ENCODE assay signal across 10 cellular contexts in the genomic region with DNA sequence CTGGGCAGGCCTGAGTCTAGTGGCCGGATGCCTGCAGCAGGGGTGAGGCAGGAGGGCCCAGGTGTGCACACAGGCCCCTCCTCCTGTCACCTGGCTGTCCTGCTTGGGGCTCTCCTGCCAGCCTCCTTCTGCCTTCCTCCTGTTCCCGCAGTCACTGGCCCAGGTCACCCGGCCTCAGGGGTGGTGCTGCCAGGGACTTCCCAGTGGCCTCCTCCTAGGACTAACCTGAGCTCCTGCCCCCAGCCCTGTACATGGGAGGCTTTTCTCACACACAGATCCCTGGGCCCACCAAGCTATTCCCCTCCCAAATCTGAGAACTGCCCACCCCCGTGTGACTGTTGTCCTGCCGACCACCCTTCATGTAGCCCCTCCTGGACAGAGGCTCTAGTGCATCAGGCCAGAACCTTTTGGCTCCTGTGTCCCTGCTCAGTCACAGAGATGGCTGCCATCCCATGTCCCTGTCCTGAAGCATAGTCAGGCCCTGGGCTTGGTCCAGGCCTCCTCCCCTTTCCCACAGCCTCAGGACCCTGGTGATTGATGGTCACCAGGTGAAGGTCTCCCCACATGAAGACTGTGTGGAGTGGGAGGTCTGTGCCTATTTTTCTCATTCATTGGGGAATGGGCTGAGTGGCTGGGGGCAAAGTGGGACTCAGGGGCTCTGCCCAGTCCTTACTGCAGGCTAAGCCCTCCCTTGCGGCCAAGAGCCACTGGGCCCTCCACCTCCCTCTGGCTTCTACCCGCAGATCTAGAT. TPM values are rescaled to one million over a fixed set of nuclear protein-coding genes. Genes with fewer than 3 reads are reported as not detected.
DNase-seq lines count a peak whose midpoint lies in the region; ATAC-seq, FAIRE-seq and TF ChIP-seq lines count a peak whose summit lies in the region.
"Had no signal": no experiment of that assay in that cellular context is flagged by ENCODE, and none has a peak within 500 bp of the region (broad histone marks: within the 10 kb centered on the region; RNA-seq: fewer than 3 reads in every experiment).

No MANE protein-coding gene starts in this region.

- H3K9me3 ChIP-seq in T-helper 17 cell (ENCODE audit: control insufficient read depth, low read length, poor library complexity, severe bottlenecking) (no peaks in the 10 kb centered on the region), iPS-15b (ENCODE audit: control insufficient read depth, insufficient read depth, low read length) (no peaks in the 10 kb centered on the region)
- H3K9me3 ChIP-seq: stomach had no signal

- ATAC-seq in T-helper 17 cell (no peak), SK-N-SH treated with all-trans-retinoic acid at 6 μM for 48 hours (no peak; the same call in 2 of the 3 replicates)

- H3K4me1 ChIP-seq in iPS-15b (ENCODE audit: control insufficient read depth, insufficient read depth, low read length), result no peaks in the 10 kb centered on the region

- peaks cover 30% of the 10 kb centered on the region for H3K4me1 Mint-ChIP-seq in activated T-cell treated with anti-CD3 and anti-CD28 coated beads, Interleukin-2, amount 50 U/mL, for 24 hours (ENCODE audit: low read depth)
- peaks cover 25% of the 10 kb centered on the region for H3K4me1 Mint-ChIP-seq in T-helper 17 cell
- peaks cover 42% of the 10 kb centered on the region for H3K4me1 Mint-ChIP-seq in stimulated activated naive CD8-positive, alpha-beta T cell treated with anti-CD3 and anti-CD28 coated beads, Interleukin-15, Interleukin-2, amounts not matched to agents 100 ng/mL and 50 ng/mL, for 24 hours (ENCODE audit: low read depth)

- no peaks in the 10 kb centered on the region for H3K9me3 Mint-ChIP-seq in activated T-cell treated with anti-CD3 and anti-CD28 coated beads, Interleukin-2, amount 50 U/mL, for 24 hours
- no peaks in the 10 kb centered on the region for H3K9me3 Mint-ChIP-seq in stimulated activated naive CD8-positive, alpha-beta T cell treated with anti-CD3 and anti-CD28 coated beads, Interleukin-15, Interleukin-2, amounts not matched to agents 100 ng/mL and 50 ng/mL, for 24 hours

- H3K36me3 ChIP-seq in iPS-15b (ENCODE audit: control insufficient read depth, insufficient read depth, low read length), result no peaks in the 10 kb centered on the region
- H3K36me3 ChIP-seq: stomach had no signal

- no peak for TF ChIP-seq POLR2A in GM12891 (IDR thresholded peaks at IDR 0.05; ENCODE audit: low read depth, low read length)

- H3K9ac ChIP-seq in iPS-15b (ENCODE audit: low read depth, low read length), result no peak overlapping the region

- H3K27ac Mint-ChIP-seq in activated T-cell treated with anti-CD3 and anti-CD28 coated beads, Interleukin-2, amount 50 U/mL, for 24 hours, result peak overlapping the region; percentile 88
- H3K27ac Mint-ChIP-seq in T-helper 17 cell, result peak overlapping the region; percentile 86
- H3K27ac Mint-ChIP-seq in stimulated activated naive CD8-positive, alpha-beta T cell treated with anti-CD3 and anti-CD28 coated beads, Interleukin-15, Interleukin-2, amounts not matched to agents 100 ng/mL and 50 ng/mL, for 24 hours, result peak overlapping the region; percentile 93

- no peak for DNase-seq in activated T-cell treated with anti-CD3 and anti-CD28 coated beads, Interleukin-2, amount 50 U/mL, for 24 hours
- DNase-seq in activated T-cell treated with anti-CD3 and anti-CD28 coated beads, Interleukin-2, amount 50 U/mL, for 1 hour, result no peak
- DNase-seq in T-helper 17 cell (no peak), GM12891 (ENCODE audit: insufficient read length, low spot score) (no peak)
- no peak for DNase-seq in activated CD4-positive, alpha-beta T cell treated with anti-CD3 and anti-CD28 coated beads, Interleukin-2, amount 50 U/mL, for 1 hour

- H3K4me3 Mint-ChIP-seq in activated T-cell treated with anti-CD3 and anti-CD28 coated beads, Interleukin-2, amount 50 U/mL, for 24 hours, result peak overlapping the region; percentile 80
- H3K4me3 Mint-ChIP-seq in T-helper 17 cell, result peak overlapping the region; percentile 95
- peak overlapping the region; percentile 90 for H3K4me3 Mint-ChIP-seq in stimulated activated naive CD8-positive, alpha-beta T cell treated with anti-CD3 and anti-CD28 coated beads, Interleukin-15, Interleukin-2, amounts not matched to agents 100 ng/mL and 50 ng/mL, for 24 hours

- peaks cover 94% of the 10 kb centered on the region for H3K27me3 Mint-ChIP-seq in activated T-cell treated with anti-CD3 and anti-CD28 coated beads, Interleukin-2, amount 50 U/mL, for 24 hours
- H3K27me3 Mint-ChIP-seq in T-helper 17 cell, result peaks cover 88% of the 10 kb centered on the region
- peaks cover 86% of the 10 kb centered on the region for H3K27me3 Mint-ChIP-seq in stimulated activated naive CD8-positive, alpha-beta T cell treated with anti-CD3 and anti-CD28 coated beads, Interleukin-15, Interleukin-2, amounts not matched to agents 100 ng/mL and 50 ng/mL, for 24 hours

- H3K4me3 ChIP-seq in iPS-15b (ENCODE audit: low read depth, low read length), result peak overlapping the region; percentile 75

- FAIRE-seq in GM12891 (lab: Jason Lieb, UNC), result no peak

- H3K27me3 ChIP-seq in iPS-15b (ENCODE audit: control insufficient read depth, insufficient read depth, low read length), result peaks cover 94% of the 10 kb centered on the region

- peaks cover 1% of the 10 kb centered on the region for H3K36me3 Mint-ChIP-seq in activated T-cell treated with anti-CD3 and anti-CD28 coated beads, Interleukin-2, amount 50 U/mL, for 24 hours (ENCODE audit: low read depth)
- peaks cover 11% of the 10 kb centered on the region for H3K36me3 Mint-ChIP-seq in T-helper 17 cell (ENCODE audit: low read depth)
- H3K36me3 Mint-ChIP-seq in stimulated activated naive CD8-positive, alpha-beta T cell treated with anti-CD3 and anti-CD28 coated beads, Interleukin-15, Interleukin-2, amounts not matched to agents 100 ng/mL and 50 ng/mL, for 24 hours (ENCODE audit: low read depth), result no peaks in the 10 kb centered on the region

TF ChIP-seq in GM12891, 5 proteins besides CTCF, POLR2A, EP300 and RAD21:
- TF ChIP-seq PAX5 (IDR thresholded peaks at IDR 0.05; ENCODE audit: insufficient read depth, low read length, severe bottlenecking) (no peak), POLR2AphosphoS5 (IDR thresholded peaks at IDR 0.05; ENCODE audit: low read depth, low read length) (no peak), POU2F2 (IDR thresholded peaks at IDR 0.05; ENCODE audit: low read depth, low read length) (no peak)
TF ChIP-seq in GM12891: peak in this region for 0.

TF ChIP-seq in SK-N-SH treated with all-trans-retinoic acid at 6 μM for 48 hours, 23 proteins besides CTCF, POLR2A, EP300 and RAD21 (continues in another document):
- no peak for TF ChIP-seq ZNF70 (CRISPR knock-in tag; IDR thresholded peaks at IDR 0.05)
- TF ChIP-seq, protein P1, sequence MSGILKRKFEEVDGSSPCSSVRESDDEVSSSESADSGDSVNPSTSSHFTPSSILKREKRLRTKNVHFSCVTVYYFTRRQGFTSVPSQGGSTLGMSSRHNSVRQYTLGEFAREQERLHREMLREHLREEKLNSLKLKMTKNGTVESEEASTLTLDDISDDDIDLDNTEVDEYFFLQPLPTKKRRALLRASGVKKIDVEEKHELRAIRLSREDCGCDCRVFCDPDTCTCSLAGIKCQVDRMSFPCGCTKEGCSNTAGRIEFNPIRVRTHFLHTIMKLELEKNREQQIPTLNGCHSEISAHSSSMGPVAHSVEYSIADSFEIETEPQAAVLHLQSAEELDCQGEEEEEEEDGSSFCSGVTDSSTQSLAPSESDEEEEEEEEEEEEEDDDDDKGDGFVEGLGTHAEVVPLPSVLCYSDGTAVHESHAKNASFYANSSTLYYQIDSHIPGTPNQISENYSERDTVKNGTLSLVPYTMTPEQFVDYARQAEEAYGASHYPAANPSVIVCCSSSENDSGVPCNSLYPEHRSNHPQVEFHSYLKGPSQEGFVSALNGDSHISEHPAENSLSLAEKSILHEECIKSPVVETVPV (CRISPR knock-in tag; IDR thresholded peaks at IDR 0.05), result no peak
- TF ChIP-seq, protein P2, sequence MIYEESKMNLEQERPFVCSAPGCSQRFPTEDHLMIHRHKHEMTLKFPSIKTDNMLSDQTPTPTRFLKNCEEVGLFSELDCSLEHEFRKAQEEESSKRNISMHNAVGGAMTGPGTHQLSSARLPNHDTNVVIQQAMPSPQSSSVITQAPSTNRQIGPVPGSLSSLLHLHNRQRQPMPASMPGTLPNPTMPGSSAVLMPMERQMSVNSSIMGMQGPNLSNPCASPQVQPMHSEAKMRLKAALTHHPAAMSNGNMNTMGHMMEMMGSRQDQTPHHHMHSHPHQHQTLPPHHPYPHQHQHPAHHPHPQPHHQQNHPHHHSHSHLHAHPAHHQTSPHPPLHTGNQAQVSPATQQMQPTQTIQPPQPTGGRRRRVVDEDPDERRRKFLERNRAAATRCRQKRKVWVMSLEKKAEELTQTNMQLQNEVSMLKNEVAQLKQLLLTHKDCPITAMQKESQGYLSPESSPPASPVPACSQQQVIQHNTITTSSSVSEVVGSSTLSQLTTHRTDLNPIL (CRISPR knock-in tag; IDR thresholded peaks at IDR 0.05; ENCODE audit: low read depth), result no peak
- TF ChIP-seq BACH2 (CRISPR knock-in tag; IDR thresholded peaks at IDR 0.05; ENCODE audit: borderline replicate concordance), result no peak
- TF ChIP-seq, protein P3, sequence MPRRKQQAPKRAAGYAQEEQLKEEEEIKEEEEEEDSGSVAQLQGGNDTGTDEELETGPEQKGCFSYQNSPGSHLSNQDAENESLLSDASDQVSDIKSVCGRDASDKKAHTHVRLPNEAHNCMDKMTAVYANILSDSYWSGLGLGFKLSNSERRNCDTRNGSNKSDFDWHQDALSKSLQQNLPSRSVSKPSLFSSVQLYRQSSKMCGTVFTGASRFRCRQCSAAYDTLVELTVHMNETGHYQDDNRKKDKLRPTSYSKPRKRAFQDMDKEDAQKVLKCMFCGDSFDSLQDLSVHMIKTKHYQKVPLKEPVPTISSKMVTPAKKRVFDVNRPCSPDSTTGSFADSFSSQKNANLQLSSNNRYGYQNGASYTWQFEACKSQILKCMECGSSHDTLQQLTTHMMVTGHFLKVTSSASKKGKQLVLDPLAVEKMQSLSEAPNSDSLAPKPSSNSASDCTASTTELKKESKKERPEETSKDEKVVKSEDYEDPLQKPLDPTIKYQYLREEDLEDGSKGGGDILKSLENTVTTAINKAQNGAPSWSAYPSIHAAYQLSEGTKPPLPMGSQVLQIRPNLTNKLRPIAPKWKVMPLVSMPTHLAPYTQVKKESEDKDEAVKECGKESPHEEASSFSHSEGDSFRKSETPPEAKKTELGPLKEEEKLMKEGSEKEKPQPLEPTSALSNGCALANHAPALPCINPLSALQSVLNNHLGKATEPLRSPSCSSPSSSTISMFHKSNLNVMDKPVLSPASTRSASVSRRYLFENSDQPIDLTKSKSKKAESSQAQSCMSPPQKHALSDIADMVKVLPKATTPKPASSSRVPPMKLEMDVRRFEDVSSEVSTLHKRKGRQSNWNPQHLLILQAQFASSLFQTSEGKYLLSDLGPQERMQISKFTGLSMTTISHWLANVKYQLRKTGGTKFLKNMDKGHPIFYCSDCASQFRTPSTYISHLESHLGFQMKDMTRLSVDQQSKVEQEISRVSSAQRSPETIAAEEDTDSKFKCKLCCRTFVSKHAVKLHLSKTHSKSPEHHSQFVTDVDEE (CRISPR knock-in tag; IDR thresholded peaks at IDR 0.05), result no peak
- TF ChIP-seq ZNF565 (CRISPR knock-in tag; conservative IDR thresholded peaks at IDR 0.05; ENCODE audit: low read depth), result no peak

RNA-seq across cellular contexts. Expression of a gene that starts 1.1 kb away (rescaled TPM):
- total RNA-seq in T-helper 17 cell, result under 1 TPM in 1 of 2 donors, not detected in 1; 0.20 TPM
- 0.27 TPM for polyA plus RNA-seq in GM12891 (2012; ENCODE audit: low read depth, missing spikeins)

RNA-seq across cellular contexts. Expression of a gene that starts 20.8 kb away (rescaled TPM):
- total RNA-seq in T-helper 17 cell, result 1 to 10 TPM; 2.8 to 3.7 TPM
- 0.21 TPM for polyA plus RNA-seq in GM12891 (2012; ENCODE audit: low read depth, missing spikeins)

RNA-seq across cellular contexts. Expression of a gene that starts 39.7 kb away (rescaled TPM):
- not detected for total RNA-seq in T-helper 17 cell
- polyA plus RNA-seq in GM12891 (2012; ENCODE audit: low read depth, missing spikeins), result not detected
- total RNA-seq: epithelial cell of proximal tubule had no signal
